Comparison of ENCODE assay signal across 25 cellular contexts in genomic region chr14:72075649-72076334, GRCh38.
"Had no signal": no experiment of that assay in that cellular context is flagged by ENCODE, and none has a peak within 500 bp of the region (broad histone marks: within the 10 kb centered on the region; RNA-seq: fewer than 3 reads in every experiment).

No MANE protein-coding gene starts in this region.

- FAIRE-seq: kidney had no signal

- H3K27ac Mint-ChIP-seq: activated CD8-positive, alpha-beta T cell treated with anti-CD3 and anti-CD28 coated beads, Interleukin-2, amount 10 ng/mL, durations not matched to agents 7 days and 5 days; activated naive CD8-positive, alpha-beta T cell; natural killer cell; progenitor cell of endocrine pancreas had no signal

- H3K36me3 Mint-ChIP-seq: activated naive CD8-positive, alpha-beta T cell; natural killer cell had no signal

- ATAC-seq: activated CD8-positive, alpha-beta T cell treated with anti-CD3 and anti-CD28 coated beads, Interleukin-2, amount 10 ng/mL, durations not matched to agents 7 days and 5 days; body of pancreas; foreskin keratinocyte; natural killer cell; stimulated activated naive CD8-positive, alpha-beta T cell treated with anti-CD3 and anti-CD28 coated beads, Interleukin-15, Interleukin-2, amounts not matched to agents 100 U/mL and 50 U/mL, for 24 hours had no signal

- H3K4me3 ChIP-seq: body of pancreas, coronary artery, left ventricle myocardium inferior, right atrium auricular region, SK-N-MC, transverse colon had no signal

- H3K4me1 Mint-ChIP-seq: natural killer cell had no signal

- H3K27me3 ChIP-seq: body of pancreas, foreskin keratinocyte, right atrium auricular region, transverse colon had no signal

- H3K9me3 ChIP-seq: body of pancreas, left ventricle myocardium inferior, right atrium auricular region, transverse colon had no signal

- H3K36me3 ChIP-seq: left ventricle myocardium inferior, right atrium auricular region, transverse colon had no signal

- H3K27ac ChIP-seq: body of pancreas, coronary artery, foreskin keratinocyte, left ventricle myocardium inferior, right atrium auricular region, SK-N-MC, transverse colon, VCaP had no signal

- H3K27me3 Mint-ChIP-seq: activated naive CD8-positive, alpha-beta T cell; progenitor cell of endocrine pancreas had no signal

- H3K9me3 Mint-ChIP-seq: natural killer cell had no signal

- H3K4me1 ChIP-seq: body of pancreas, foreskin keratinocyte, left ventricle myocardium inferior, right atrium auricular region, transverse colon had no signal

- H3K4me3 Mint-ChIP-seq: activated CD8-positive, alpha-beta T cell treated with anti-CD3 and anti-CD28 coated beads, Interleukin-2, amount 10 ng/mL, durations not matched to agents 7 days and 5 days; activated naive CD8-positive, alpha-beta T cell; natural killer cell had no signal

- DNase-seq: activated CD4-positive, alpha-beta T cell treated with anti-CD3 and anti-CD28 coated beads for 48 hours; activated CD8-positive, alpha-beta memory T cell treated with anti-CD3 and anti-CD28 coated beads, Interleukin-2, amount 50 U/mL, for 4 hours; activated CD8-positive, alpha-beta T cell treated with anti-CD3 and anti-CD28 coated beads, Interleukin-2, amount 10 ng/mL, durations not matched to agents 7 days and 5 days; activated gamma-delta T cell; activated T-cell treated with anti-CD3 and anti-CD28 coated beads, Interleukin-2, amount 50 U/mL, for 48 hours; amniotic stem cell; body of pancreas; central memory CD4-positive, alpha-beta T cell; effector CD8-positive, alpha-beta T cell; foreskin keratinocyte; glutamatergic neuron; kidney; left ventricle myocardium inferior; mesenchymal stem cell; natural killer cell; occipital lobe; stimulated activated naive CD8-positive, alpha-beta T cell treated with anti-CD3 and anti-CD28 coated beads, Interleukin-15, Interleukin-2, amounts not matched to agents 100 U/mL and 50 U/mL, for 24 hours; T-helper 9 cell; transverse colon had no signal
